22 cellular contexts compared by ENCODE assay signal in the genomic region with DNA sequence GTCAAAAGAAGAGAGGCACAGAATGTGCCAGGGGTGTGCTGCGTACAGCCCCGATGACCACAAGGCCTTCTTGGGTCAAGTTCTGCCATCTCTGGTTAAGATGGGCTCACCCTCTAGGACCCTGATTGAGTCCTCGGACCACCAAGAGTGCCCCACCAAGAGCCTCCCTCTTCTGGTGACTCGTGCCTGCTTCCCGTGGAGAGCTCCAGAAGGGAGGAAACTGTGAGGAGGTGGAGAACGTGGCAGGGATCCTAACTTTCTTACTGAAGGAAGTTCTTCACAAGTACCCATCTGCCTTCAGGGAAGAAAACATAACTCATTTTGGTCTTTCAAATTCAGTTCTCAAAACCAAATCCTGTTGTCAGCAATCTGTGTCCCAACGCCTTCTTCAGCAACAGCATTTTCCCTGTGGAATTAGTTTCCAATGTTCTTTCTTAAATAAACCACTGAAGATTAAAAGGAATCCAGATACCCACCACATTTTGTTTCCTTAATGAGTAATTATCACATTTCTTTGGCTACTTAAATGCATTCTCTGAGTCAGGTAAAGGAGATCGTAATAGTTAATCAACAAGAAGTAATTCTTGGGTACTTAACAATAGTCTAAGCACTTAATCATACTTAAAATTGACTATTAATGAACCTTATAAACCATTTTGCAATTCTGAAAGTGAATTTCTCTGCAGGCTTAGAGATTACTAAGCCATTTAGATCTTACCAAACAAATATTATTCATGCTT.
DNase-seq lines count a peak whose midpoint lies in the region; ATAC-seq and TF ChIP-seq lines count a peak whose summit lies in the region.
"Had no signal": no experiment of that assay in that cellular context is flagged by ENCODE, and none has a peak within 500 bp of the region (broad histone marks: within the 10 kb centered on the region; RNA-seq: fewer than 3 reads in every experiment).

No MANE protein-coding gene starts in this region.

- no peaks in the 10 kb centered on the region for H3K9me3 Mint-ChIP-seq in activated CD8-positive, alpha-beta T cell treated with anti-CD3 and anti-CD28 coated beads, Interleukin-2, amount 10 ng/mL, durations not matched to agents 7 days and 5 days (ENCODE audit: insufficient read depth)
- no peaks in the 10 kb centered on the region for H3K9me3 Mint-ChIP-seq in GM23338
- H3K9me3 Mint-ChIP-seq: activated naive CD4-positive, alpha-beta T cell treated with anti-CD3 and anti-CD28 coated beads, Interleukin-2, amount 50 U/mL, for 72 hours had no signal

- peak; percentile 2 for TF ChIP-seq CTCF in choroid plexus epithelial cell (conservative IDR thresholded peaks at IDR 0.05; ENCODE audit: low read depth, low read length)
- no peak for TF ChIP-seq CTCF in GM23338 (conservative IDR thresholded peaks at IDR 0.05; ENCODE audit: low read depth in 2 of 2)

- no peaks in the 10 kb centered on the region for H4K20me1 ChIP-seq in GM23338 (replicated peaks; ENCODE audit: insufficient read depth)

- H3K4me3 ChIP-seq in choroid plexus epithelial cell (ENCODE audit: low read depth, low read length) (no peak overlapping the region), GM23338 (no peak overlapping the region)
- H3K4me3 ChIP-seq: right atrium auricular region, thyroid gland had no signal

- H3K79me2 ChIP-seq in GM23338 (replicated peaks; ENCODE audit: insufficient read depth), result no peaks in the 10 kb centered on the region

- CTCF ChIA-PET in activated CD8-positive, alpha-beta T cell treated with anti-CD3 and anti-CD28 coated beads, Interleukin-2, amount 10 ng/mL, durations not matched to agents 7 days and 5 days (lab: Charles Lee), result no interaction called here

- H3K27ac ChIP-seq in layer of hippocampus (ENCODE audit: low read depth, low read length) (peak overlapping the region; percentile 53), GM23338 (ENCODE audit: low read depth) (no peak overlapping the region)
- H3K27ac ChIP-seq: 22Rv1, coronary artery, neutrophil, right atrium auricular region, thyroid gland had no signal

- POLR2A ChIA-PET in activated CD8-positive, alpha-beta T cell treated with anti-CD3 and anti-CD28 coated beads, Interleukin-2, amount 10 ng/mL, durations not matched to agents 7 days and 5 days (lab: Charles Lee), result no interaction called here

- no peaks in the 10 kb centered on the region for H3K27me3 Mint-ChIP-seq in activated CD8-positive, alpha-beta T cell treated with anti-CD3 and anti-CD28 coated beads, Interleukin-2, amount 10 ng/mL, durations not matched to agents 7 days and 5 days (ENCODE audit: low read depth)
- H3K27me3 Mint-ChIP-seq in GM23338 (ENCODE audit: insufficient read depth, low read depth, poor library complexity), result peaks cover 2% of the 10 kb centered on the region
- H3K27me3 Mint-ChIP-seq: IgD-negative memory B cell had no signal

- no peak overlapping the region for H3K27ac Mint-ChIP-seq in activated CD8-positive, alpha-beta T cell treated with anti-CD3 and anti-CD28 coated beads, Interleukin-2, amount 10 ng/mL, durations not matched to agents 7 days and 5 days
- H3K27ac Mint-ChIP-seq in GM23338, result no peak overlapping the region

- no peaks in the 10 kb centered on the region for H3K4me1 Mint-ChIP-seq in activated CD8-positive, alpha-beta T cell treated with anti-CD3 and anti-CD28 coated beads, Interleukin-2, amount 10 ng/mL, durations not matched to agents 7 days and 5 days (ENCODE audit: low read depth)
- H3K4me1 Mint-ChIP-seq in GM23338, result peaks cover 5% of the 10 kb centered on the region; the same call in 2 of the 3 replicates

- H3K27me3 ChIP-seq in layer of hippocampus (ENCODE audit: control insufficient read depth, insufficient read depth, low read length), result no peaks in the 10 kb centered on the region
- no peaks in the 10 kb centered on the region for H3K27me3 ChIP-seq in GM23338 (ENCODE audit: insufficient read depth)
- H3K27me3 ChIP-seq: neutrophil, right atrium auricular region, thyroid gland had no signal

- H3K4me3 Mint-ChIP-seq in activated CD8-positive, alpha-beta T cell treated with anti-CD3 and anti-CD28 coated beads, Interleukin-2, amount 10 ng/mL, durations not matched to agents 7 days and 5 days, result no peak overlapping the region
- H3K4me3 Mint-ChIP-seq in GM23338, result no peak overlapping the region
- H3K4me3 Mint-ChIP-seq: IgD-negative memory B cell had no signal

- H3K4me2 ChIP-seq in GM23338, result no peak overlapping the region
- H3K4me2 ChIP-seq: SK-N-SH had no signal

- no peaks in the 10 kb centered on the region for H3K4me1 ChIP-seq in GM23338 (ENCODE audit: insufficient read depth)

- no peaks in the 10 kb centered on the region for H3K9me2 ChIP-seq in GM23338 (ENCODE audit: insufficient read depth)
- H3K9me2 ChIP-seq: SK-N-SH had no signal

- no peak overlapping the region for H2AFZ ChIP-seq in GM23338

- H3K36me3 ChIP-seq in GM23338 (ENCODE audit: insufficient read depth), result no peaks in the 10 kb centered on the region
- H3K36me3 ChIP-seq: neutrophil, right atrium auricular region, thyroid gland had no signal

- no peaks in the 10 kb centered on the region for H3K36me3 Mint-ChIP-seq in activated CD8-positive, alpha-beta T cell treated with anti-CD3 and anti-CD28 coated beads, Interleukin-2, amount 10 ng/mL, durations not matched to agents 7 days and 5 days (ENCODE audit: low read depth)
- H3K36me3 Mint-ChIP-seq in GM23338 (ENCODE audit: low read depth), result no peaks in the 10 kb centered on the region
- H3K36me3 Mint-ChIP-seq: activated naive CD4-positive, alpha-beta T cell treated with anti-CD3 and anti-CD28 coated beads, Interleukin-2, amount 50 U/mL, for 72 hours had no signal

- H3F3A ChIP-seq in GM23338 (replicated peaks; ENCODE audit: low read depth), result no peaks in the 10 kb centered on the region

- no peak for ATAC-seq in activated CD8-positive, alpha-beta T cell treated with anti-CD3 and anti-CD28 coated beads, Interleukin-2, amount 10 ng/mL, durations not matched to agents 7 days and 5 days
- ATAC-seq in GM23338, result no peak
- ATAC-seq: activated naive CD4-positive, alpha-beta T cell treated with anti-CD3 and anti-CD28 coated beads, Interleukin-2, amount 50 U/mL, for 72 hours; HCT116 had no signal

- DNase-seq in NCI-H82 treated with DMSO at 0.1 percent for 48 hours (lab: John Stamatoyannopoulos, UW; ENCODE audit: unreplicated experiment), result peak; percentile 8
- no peak for DNase-seq in NCI-H82 (lab: John Stamatoyannopoulos, UW)
- DNase-seq in choroid plexus epithelial cell (ENCODE audit: low read depth), result peak; percentile 16
- DNase-seq in activated CD8-positive, alpha-beta T cell treated with anti-CD3 and anti-CD28 coated beads, Interleukin-2, amount 10 ng/mL, durations not matched to agents 7 days and 5 days, result no peak
- DNase-seq in GM23338 (ENCODE audit: low spot score), result no peak
- no peak for DNase-seq in germinal center (ENCODE audit: low spot score)
- DNase-seq in pons (ENCODE audit: low spot score), result no peak
- DNase-seq: activated CD4-positive, CD25-positive, alpha-beta regulatory T cell treated with anti-CD3 and anti-CD28 coated beads, Interleukin-2, amount 50 U/mL, for 72 hours; GDM1; NCI-H187 treated with DMSO at 0.1 percent for 48 hours; NCI-H226; SK-N-SH; T1000; thyroid gland had no signal

TF ChIP-seq in GM23338, 12 proteins besides CTCF, POLR2A, EP300 and RAD21 (continues in another document):
- no peak for TF ChIP-seq ZNF331 (CRISPR knock-in tag; IDR thresholded peaks at IDR 0.05; ENCODE audit: low read depth)
- TF ChIP-seq STAT1 (IDR thresholded peaks at IDR 0.05; ENCODE audit: unreplicated experiment), result no peak
- TF ChIP-seq JUNB (IDR thresholded peaks at IDR 0.05; ENCODE audit: unreplicated experiment), result no peak
- TF ChIP-seq EZH2 (IDR thresholded peaks at IDR 0.05; ENCODE audit: low read depth, unreplicated experiment), result no peak
- TF ChIP-seq, protein P1, sequence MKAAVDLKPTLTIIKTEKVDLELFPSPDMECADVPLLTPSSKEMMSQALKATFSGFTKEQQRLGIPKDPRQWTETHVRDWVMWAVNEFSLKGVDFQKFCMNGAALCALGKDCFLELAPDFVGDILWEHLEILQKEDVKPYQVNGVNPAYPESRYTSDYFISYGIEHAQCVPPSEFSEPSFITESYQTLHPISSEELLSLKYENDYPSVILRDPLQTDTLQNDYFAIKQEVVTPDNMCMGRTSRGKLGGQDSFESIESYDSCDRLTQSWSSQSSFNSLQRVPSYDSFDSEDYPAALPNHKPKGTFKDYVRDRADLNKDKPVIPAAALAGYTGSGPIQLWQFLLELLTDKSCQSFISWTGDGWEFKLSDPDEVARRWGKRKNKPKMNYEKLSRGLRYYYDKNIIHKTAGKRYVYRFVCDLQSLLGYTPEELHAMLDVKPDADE (IDR thresholded peaks at IDR 0.05), result no peak
- no peak for TF ChIP-seq NANOG (IDR thresholded peaks at IDR 0.05; ENCODE audit: borderline replicate concordance)
- no peak for TF ChIP-seq CREB1 (CRISPR knock-in tag; IDR thresholded peaks at IDR 0.05; ENCODE audit: low read depth)
- TF ChIP-seq ZNF114 (CRISPR knock-in tag; IDR thresholded peaks at IDR 0.05), result no peak

Comparison
In these comparisons a context has a peak if more than half of its experiments do, and no peak if none do; other contexts are left out.
1. DNase-seq: peak in NCI-H82 treated with DMSO at 0.1 percent for 48 hours (single experiment) and choroid plexus epithelial cell (single experiment); none in NCI-H82 (single experiment), activated CD8-positive, alpha-beta T cell treated with anti-CD3 and anti-CD28 coated beads, Interleukin-2, amount 10 ng/mL, durations not matched to agents 7 days and 5 days (single experiment), GM23338 (single experiment), germinal center (single experiment) and pons (single experiment).